14 cellular contexts compared by ENCODE assay signal in the genomic region with DNA sequence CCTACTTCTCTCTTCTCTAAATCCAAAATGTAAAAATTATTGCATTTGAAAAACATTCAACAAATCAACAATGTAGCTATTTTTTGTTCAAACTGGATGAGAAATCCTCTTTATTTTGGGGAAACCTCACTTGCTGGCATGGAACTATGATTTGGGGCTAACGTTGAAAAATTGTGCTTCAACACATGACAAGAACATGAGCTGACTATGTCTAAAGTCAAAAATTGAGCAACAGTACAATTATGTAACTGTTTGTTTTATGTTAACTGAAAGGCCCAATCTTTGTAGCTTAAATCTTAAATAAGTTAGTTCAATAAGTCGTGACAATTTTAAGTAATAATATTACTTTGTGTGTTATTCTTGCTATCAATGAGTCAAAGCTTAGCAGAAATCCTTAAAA.
A peak's percentile ranks its signal among the peaks of the same experiment; 100 is the strongest.
DNase-seq lines count a peak whose midpoint lies in the region; ATAC-seq, FAIRE-seq and TF ChIP-seq lines count a peak whose summit lies in the region.
"Had no signal": no experiment of that assay in that cellular context is flagged by ENCODE, and none has a peak within 500 bp of the region (broad histone marks: within the 10 kb centered on the region; RNA-seq: fewer than 3 reads in every experiment).

No MANE protein-coding gene starts in this region.

- POLR2A ChIA-PET in HepG2 (lab: Yijun Ruan, JAX) (no interaction called here), PC-9 (lab: Charles Lee; ENCODE audit: unreplicated experiment) (no interaction called here)

- DNase-seq in dorsolateral prefrontal cortex (no peak), fibroblast of the aortic adventitia (ENCODE audit: low read depth) (peak; percentile 14), HepG2 (ENCODE audit: low spot score) (no peak), substantia nigra (lab: John Stamatoyannopoulos, UW) (no peak), OCI-M2 (lab: John Stamatoyannopoulos, UW; ENCODE audit: unreplicated experiment) (no peak), mucosa of descending colon (no peak), PC-9 (no peak)
- DNase-seq: H9, NCI-H187, NCI-H345, NCI-H526, SHP77 treated with DMSO at 0.1 percent for 48 hours had no signal

- no peak for TF ChIP-seq RAD21 in HepG2 (CRISPR knock-in tag; IDR thresholded peaks at IDR 0.05)

- peak overlapping the region in 1 of 59 donors; percentile 3 for H3K4me3 ChIP-seq in dorsolateral prefrontal cortex
- no peak overlapping the region for H3K4me3 ChIP-seq in fibroblast of the aortic adventitia (ENCODE audit: low read depth, low read length)
- no peak overlapping the region for H3K4me3 ChIP-seq in HepG2 (replicated peaks in 1 of 3; ENCODE audit: insufficient read depth in 1 of 3, low read depth in 2 of 3, low read length in 3 of 3)
- no peak overlapping the region for H3K4me3 ChIP-seq in mucosa of descending colon
- no peak overlapping the region for H3K4me3 ChIP-seq in PC-9

- no peaks in the 10 kb centered on the region for H3K4me1 ChIP-seq in HepG2 (ENCODE audit: insufficient read depth, low read length)
- H3K4me1 ChIP-seq in mucosa of descending colon (ENCODE audit: low read depth), result no peaks in the 10 kb centered on the region
- H3K4me1 ChIP-seq in PC-9 (replicated peaks; ENCODE audit: insufficient read depth), result no peaks in the 10 kb centered on the region

- no peaks in the 10 kb centered on the region for H3K9me2 ChIP-seq in PC-9 (ENCODE audit: insufficient read depth)

- no peaks in the 10 kb centered on the region for H3K27me3 ChIP-seq in dorsolateral prefrontal cortex
- no peaks in the 10 kb centered on the region for H3K27me3 ChIP-seq in HepG2 (ENCODE audit: control insufficient read depth in 1 of 2, insufficient read depth in 2 of 2, low read length in 2 of 2)
- no peaks in the 10 kb centered on the region for H3K27me3 ChIP-seq in PC-9 (ENCODE audit: insufficient read depth, low read depth)

- CTCF ChIA-PET in HepG2 (lab: Yijun Ruan, JAX; ENCODE audit: low intra/inter-chr PET ratio, low total read pairs), result no interaction called here
- CTCF ChIA-PET in PC-9 (lab: Charles Lee), result no interaction called here

- intact Hi-C loops in dorsolateral prefrontal cortex (cut with DNase I), result loop anchor here in 1 of 2 donors (10.0 kb wide), 1 partner anchor 93 kb away; no protein-coding TSS in a partner anchor
- intact Hi-C loops in HepG2 (cut with micrococcal nuclease; ENCODE audit: unreplicated experiment), result no loop called here
- intact Hi-C loops in mucosa of descending colon (cut with DNase I, micrococcal nuclease), result no loop called here
- intact Hi-C loops in PC-9 (cut with micrococcal nuclease; ENCODE audit: unreplicated experiment), result no loop called here

- H3K9me3 ChIP-seq in HepG2 (ENCODE audit: low read length) (no peaks in the 10 kb centered on the region), mucosa of descending colon (no peaks in the 10 kb centered on the region), PC-9 (ENCODE audit: insufficient read depth, low read depth) (no peaks in the 10 kb centered on the region)

- 2% methylated on average over 2 of the region's 2 CpGs for WGBS in HepG2 (ENCODE audit: low lambda C conversion rate)

- no peaks in the 10 kb centered on the region for H3K79me2 ChIP-seq in HepG2 (ENCODE audit: insufficient read depth, low read length)
- H3K79me2 ChIP-seq in PC-9 (ENCODE audit: low read depth), result no peaks in the 10 kb centered on the region

- FAIRE-seq in HepG2 (lab: Jason Lieb, UNC), result peak; percentile 34
- FAIRE-seq: HTR-8/SVneo, RCC 7860 had no signal

- H3F3A ChIP-seq in PC-9 (ENCODE audit: insufficient read depth, low read depth), result no peaks in the 10 kb centered on the region

- H3K4me2 ChIP-seq in HepG2 (ENCODE audit: low read depth, low read length) (no peak overlapping the region), PC-9 (no peak overlapping the region)

- in situ Hi-C loops in HepG2 (cut with HindIII; ENCODE audit: extremely low pct_ligation_motif_present, low pct_unique_long_range_greater_than_20kb), result no loop called here

- H4K20me1 ChIP-seq in HepG2 (ENCODE audit: insufficient read depth, low read length) (no peaks in the 10 kb centered on the region), PC-9 (ENCODE audit: insufficient read depth) (no peaks in the 10 kb centered on the region)

- no peaks in the 10 kb centered on the region for H3K36me3 ChIP-seq in HepG2 (replicated peaks in 1 of 2; ENCODE audit: control insufficient read depth in 1 of 2, insufficient read depth in 2 of 2, low read length in 2 of 2)
- no peaks in the 10 kb centered on the region for H3K36me3 ChIP-seq in mucosa of descending colon (ENCODE audit: low read depth)
- no peaks in the 10 kb centered on the region for H3K36me3 ChIP-seq in PC-9 (ENCODE audit: low read depth)

- TF ChIP-seq EP300 in HepG2 (IDR thresholded peaks at IDR 0.05; ENCODE audit: low read depth in 2 of 2, low read length in 2 of 2) (no peak), HepG2 (CRISPR knock-in tag; IDR thresholded peaks at IDR 0.05; ENCODE audit: borderline replicate concordance) (no peak)

- TF ChIP-seq POLR2A in HepG2 (IDR thresholded peaks at IDR 0.05; ENCODE audit: insufficient read depth in 1 of 2, low read depth in 2 of 2, low read length in 2 of 2), result no peak

- TF ChIP-seq CTCF in dorsolateral prefrontal cortex (IDR thresholded peaks at IDR 0.05 in 54 of 56, conservative IDR thresholded peaks at IDR 0.05 in 2 of 56; ENCODE audit: low read depth in 1 of 56, partially characterized antibody in 56 of 56) (no peak), fibroblast of the aortic adventitia (IDR thresholded peaks at IDR 0.05; ENCODE audit: insufficient read depth, low read length) (no peak), HepG2 (CRISPR knock-in tag; IDR thresholded peaks at IDR 0.05) (no peak), mucosa of descending colon (IDR thresholded peaks at IDR 0.05) (no peak), PC-9 (conservative IDR thresholded peaks at IDR 0.05) (no peak)

- ATAC-seq in HepG2 (no peak), mucosa of descending colon (no peak)

- H2AFZ ChIP-seq in HepG2 (ENCODE audit: low read length), result no peak overlapping the region
- no peak overlapping the region for H2AFZ ChIP-seq in PC-9

- H3K27ac ChIP-seq in dorsolateral prefrontal cortex (peak overlapping the region in 50 of 59 donors; percentile 14 to 85 (median 68)), HepG2 (ENCODE audit: extremely low read length, insufficient read depth, low read length) (no peak overlapping the region), substantia nigra (ENCODE audit: low read depth, low read length, poor library complexity, severe bottlenecking) (peak overlapping the region; percentile 64), PC-9 (no peak overlapping the region)

- BruUV-seq in HepG2 (replicated peaks; lab: Mats Ljungman, UMichigan), result no TSS peak
- BruUV-seq in PC-9 (replicated peaks; lab: Mats Ljungman, UMichigan), result no TSS peak

- no peak overlapping the region for H3K9ac ChIP-seq in HepG2 (ENCODE audit: insufficient read depth, low read depth, low read length)

TF ChIP-seq in HepG2, 621 proteins besides CTCF, POLR2A, EP300 and RAD21:
- peak; percentile 28; the same call in 1 of the 2 replicates for TF ChIP-seq CEBPG (CRISPR knock-in tag; IDR thresholded peaks at IDR 0.05)
- 0 out of 2 replicates have a peak, but pooled peaks have one; percentile 20 for TF ChIP-seq CEBPB (IDR thresholded peaks at IDR 0.05; ENCODE audit: borderline replicate concordance, low read depth, low read length)
- TF ChIP-seq CREM (IDR thresholded peaks at IDR 0.05), result no peak
- no peak for TF ChIP-seq CREM (CRISPR knock-in tag; IDR thresholded peaks at IDR 0.05)

Comparison
In these comparisons a context has a peak if more than half of its experiments do, and no peak if none do; other contexts are left out.
1. H3K27ac ChIP-seq: peak in dorsolateral prefrontal cortex (50 of 59) and substantia nigra (single experiment); none in HepG2 (single experiment) and PC-9 (single experiment).